14 cellular contexts compared by ENCODE assay signal in genomic region chr17:29720471-29720990, GRCh38.
DNase-seq lines count a peak whose midpoint lies in the region; ATAC-seq and TF ChIP-seq lines count a peak whose summit lies in the region.
"Had no signal": no experiment of that assay in that cellular context is flagged by ENCODE, and none has a peak within 500 bp of the region (broad histone marks: within the 10 kb centered on the region; RNA-seq: fewer than 3 reads in every experiment).

No MANE protein-coding gene starts in this region.

- DNase-seq in stimulated activated naive CD8-positive, alpha-beta T cell treated with anti-CD3 and anti-CD28 coated beads, Interleukin-15, Interleukin-2, amounts not matched to agents 100 U/mL and 50 U/mL, for 24 hours, result no peak
- DNase-seq in activated B cell treated with CpG ODN at 0.5 μM for 24 hours (no peak), natural killer cell (no peak), chondrocyte (ENCODE audit: low spot score) (no peak)
- DNase-seq in stimulated activated effector memory CD8-positive, alpha-beta T cell treated with anti-CD3 and anti-CD28 coated beads, Interleukin-12 subunit alpha, Interleukin-12 subunit beta, amount 100 ng/mL, for 72 hours (ENCODE audit: low spot score in 2 of 2), result no peak
- no peak for DNase-seq in activated CD4-positive, alpha-beta T cell treated with anti-CD3 and anti-CD28 coated beads, Interleukin-2, amount 50 U/mL, for 1 hour
- DNase-seq: activated CD4-positive, alpha-beta T cell treated with anti-CD3 and anti-CD28 coated beads, Interleukin-2, amount 50 U/mL, for 48 hours; activated effector memory CD4-positive, alpha-beta T cell treated with anti-CD3 and anti-CD28 coated beads, Interleukin-2, amount 50 U/mL, for 16 hours; hippocampal formation; NCI-H1092 treated with DMSO at 0.1 percent for 48 hours; ovary; T-helper 2 cell had no signal

- no peak overlapping the region for H3K4me3 Mint-ChIP-seq in stimulated activated naive CD8-positive, alpha-beta T cell treated with anti-CD3 and anti-CD28 coated beads, Interleukin-15, Interleukin-2, amounts not matched to agents 100 ng/mL and 50 ng/mL, for 24 hours
- H3K4me3 Mint-ChIP-seq in activated B cell treated with CpG ODN at 0.5 μM for 24 hours (peak overlapping the region; percentile 35), natural killer cell (peak overlapping the region; percentile 86), chondrocyte (ENCODE audit: unreplicated experiment) (no peak overlapping the region)
- H3K4me3 Mint-ChIP-seq in stimulated activated effector memory CD8-positive, alpha-beta T cell treated with anti-CD3 and anti-CD28 coated beads, Interleukin-12 subunit alpha, Interleukin-12 subunit beta, amount 100 ng/mL, for 72 hours, result no peak overlapping the region

- ATAC-seq in stimulated activated naive CD8-positive, alpha-beta T cell treated with anti-CD3 and anti-CD28 coated beads, Interleukin-15, Interleukin-2, amounts not matched to agents 100 U/mL and 50 U/mL, for 24 hours, result no peak
- ATAC-seq in activated B cell treated with CpG ODN at 0.5 μM for 24 hours (ENCODE audit: low read depth) (no peak), natural killer cell (no peak), GM18511 (IDR thresholded peaks at IDR 0.05; ENCODE audit: unreplicated experiment) (no peak)
- ATAC-seq in stimulated activated effector memory CD8-positive, alpha-beta T cell treated with anti-CD3 and anti-CD28 coated beads, Interleukin-12 subunit alpha, Interleukin-12 subunit beta, amount 100 ng/mL, for 72 hours, result no peak

- peaks cover 86% of the 10 kb centered on the region for H3K4me1 Mint-ChIP-seq in stimulated activated naive CD8-positive, alpha-beta T cell treated with anti-CD3 and anti-CD28 coated beads, Interleukin-15, Interleukin-2, amounts not matched to agents 100 ng/mL and 50 ng/mL, for 24 hours (ENCODE audit: low read depth)
- H3K4me1 Mint-ChIP-seq in activated B cell treated with CpG ODN at 0.5 μM for 24 hours (peaks cover 92% of the 10 kb centered on the region), natural killer cell (peaks cover 78 to 82% of the 10 kb centered on the region in 2 donors), chondrocyte (ENCODE audit: low read depth) (peaks cover 13% of the 10 kb centered on the region)
- peaks cover 73% of the 10 kb centered on the region for H3K4me1 Mint-ChIP-seq in stimulated activated effector memory CD8-positive, alpha-beta T cell treated with anti-CD3 and anti-CD28 coated beads, Interleukin-12 subunit alpha, Interleukin-12 subunit beta, amount 100 ng/mL, for 72 hours

- TF ChIP-seq CTCF in activated B cell treated with CpG ODN at 0.5 μM for 24 hours (IDR thresholded peaks at IDR 0.05) (no peak), natural killer cell (IDR thresholded peaks at IDR 0.05) (no peak), chondrocyte (IDR thresholded peaks at IDR 0.05) (no peak)

- peaks cover 38% of the 10 kb centered on the region for H3K36me3 Mint-ChIP-seq in stimulated activated naive CD8-positive, alpha-beta T cell treated with anti-CD3 and anti-CD28 coated beads, Interleukin-15, Interleukin-2, amounts not matched to agents 100 ng/mL and 50 ng/mL, for 24 hours (ENCODE audit: low read depth)
- peaks cover 24% of the 10 kb centered on the region for H3K36me3 Mint-ChIP-seq in activated B cell treated with CpG ODN at 0.5 μM for 24 hours (ENCODE audit: low read depth)
- H3K36me3 Mint-ChIP-seq in natural killer cell, result no peaks in the 10 kb centered on the region
- no peaks in the 10 kb centered on the region for H3K36me3 Mint-ChIP-seq in chondrocyte (ENCODE audit: low read depth)
- H3K36me3 Mint-ChIP-seq in stimulated activated effector memory CD8-positive, alpha-beta T cell treated with anti-CD3 and anti-CD28 coated beads, Interleukin-12 subunit alpha, Interleukin-12 subunit beta, amount 100 ng/mL, for 72 hours, result peaks cover 10% of the 10 kb centered on the region

- intact Hi-C loops in activated B cell treated with CpG ODN at 0.5 μM for 24 hours (cut with micrococcal nuclease), result no loop called here
- intact Hi-C loops in natural killer cell (cut with micrococcal nuclease), result no loop called here

- no peaks in the 10 kb centered on the region for H3K27me3 Mint-ChIP-seq in stimulated activated naive CD8-positive, alpha-beta T cell treated with anti-CD3 and anti-CD28 coated beads, Interleukin-15, Interleukin-2, amounts not matched to agents 100 ng/mL and 50 ng/mL, for 24 hours
- H3K27me3 Mint-ChIP-seq in activated B cell treated with CpG ODN at 0.5 μM for 24 hours, result no peaks in the 10 kb centered on the region
- no peaks in the 10 kb centered on the region for H3K27me3 Mint-ChIP-seq in natural killer cell (ENCODE audit: low read depth in 2 of 2)
- no peaks in the 10 kb centered on the region for H3K27me3 Mint-ChIP-seq in chondrocyte (ENCODE audit: low read depth)

- H3K27ac Mint-ChIP-seq in stimulated activated naive CD8-positive, alpha-beta T cell treated with anti-CD3 and anti-CD28 coated beads, Interleukin-15, Interleukin-2, amounts not matched to agents 100 ng/mL and 50 ng/mL, for 24 hours, result peak overlapping the region; percentile 60
- H3K27ac Mint-ChIP-seq in activated B cell treated with CpG ODN at 0.5 μM for 24 hours (peak overlapping the region; percentile 89), natural killer cell (peak overlapping the region; percentile 86 to 96), chondrocyte (ENCODE audit: unreplicated experiment) (no peak overlapping the region)
- H3K27ac Mint-ChIP-seq in stimulated activated effector memory CD8-positive, alpha-beta T cell treated with anti-CD3 and anti-CD28 coated beads, Interleukin-12 subunit alpha, Interleukin-12 subunit beta, amount 100 ng/mL, for 72 hours, result no peak overlapping the region

- POLR2A ChIA-PET in activated B cell treated with CpG ODN at 0.5 μM for 24 hours (lab: Charles Lee), result interaction anchor here (0.6 to 5.0 kb wide), 3 partner anchors 9 to 41 kb away, joined by 3 to 86 read pairs (median 29); no protein-coding TSS in a partner anchor

- H3K9me3 Mint-ChIP-seq in stimulated activated naive CD8-positive, alpha-beta T cell treated with anti-CD3 and anti-CD28 coated beads, Interleukin-15, Interleukin-2, amounts not matched to agents 100 ng/mL and 50 ng/mL, for 24 hours, result no peaks in the 10 kb centered on the region
- no peaks in the 10 kb centered on the region for H3K9me3 Mint-ChIP-seq in activated B cell treated with CpG ODN at 0.5 μM for 24 hours
- H3K9me3 Mint-ChIP-seq in natural killer cell, result no peaks in the 10 kb centered on the region
- H3K9me3 Mint-ChIP-seq in chondrocyte (ENCODE audit: low read depth), result no peaks in the 10 kb centered on the region
- no peaks in the 10 kb centered on the region for H3K9me3 Mint-ChIP-seq in stimulated activated effector memory CD8-positive, alpha-beta T cell treated with anti-CD3 and anti-CD28 coated beads, Interleukin-12 subunit alpha, Interleukin-12 subunit beta, amount 100 ng/mL, for 72 hours

- CTCF ChIA-PET in activated B cell treated with CpG ODN at 0.5 μM for 24 hours (lab: Charles Lee), result interaction anchor here (1.4 kb wide), 1 partner anchor 8 kb away, joined by 5 read pairs; no protein-coding TSS in a partner anchor

Comparison
In these comparisons a context has a peak if more than half of its experiments do, and no peak if none do; other contexts are left out.
1. H3K27ac Mint-ChIP-seq: peak in stimulated activated naive CD8-positive, alpha-beta T cell treated with anti-CD3 and anti-CD28 coated beads, Interleukin-15, Interleukin-2, amounts not matched to agents 100 ng/mL and 50 ng/mL, for 24 hours (single experiment), activated B cell treated with CpG ODN at 0.5 μM for 24 hours (single experiment) and natural killer cell (2 of 2); none in chondrocyte (single experiment) and stimulated activated effector memory CD8-positive, alpha-beta T cell treated with anti-CD3 and anti-CD28 coated beads, Interleukin-12 subunit alpha, Interleukin-12 subunit beta, amount 100 ng/mL, for 72 hours (single experiment).
2. H3K4me3 Mint-ChIP-seq: peak in activated B cell treated with CpG ODN at 0.5 μM for 24 hours (single experiment) and natural killer cell (single experiment); none in stimulated activated naive CD8-positive, alpha-beta T cell treated with anti-CD3 and anti-CD28 coated beads, Interleukin-15, Interleukin-2, amounts not matched to agents 100 ng/mL and 50 ng/mL, for 24 hours (single experiment), chondrocyte (single experiment) and stimulated activated effector memory CD8-positive, alpha-beta T cell treated with anti-CD3 and anti-CD28 coated beads, Interleukin-12 subunit alpha, Interleukin-12 subunit beta, amount 100 ng/mL, for 72 hours (single experiment).